1 cellular context compared by ENCODE assay signal in the genomic region with DNA sequence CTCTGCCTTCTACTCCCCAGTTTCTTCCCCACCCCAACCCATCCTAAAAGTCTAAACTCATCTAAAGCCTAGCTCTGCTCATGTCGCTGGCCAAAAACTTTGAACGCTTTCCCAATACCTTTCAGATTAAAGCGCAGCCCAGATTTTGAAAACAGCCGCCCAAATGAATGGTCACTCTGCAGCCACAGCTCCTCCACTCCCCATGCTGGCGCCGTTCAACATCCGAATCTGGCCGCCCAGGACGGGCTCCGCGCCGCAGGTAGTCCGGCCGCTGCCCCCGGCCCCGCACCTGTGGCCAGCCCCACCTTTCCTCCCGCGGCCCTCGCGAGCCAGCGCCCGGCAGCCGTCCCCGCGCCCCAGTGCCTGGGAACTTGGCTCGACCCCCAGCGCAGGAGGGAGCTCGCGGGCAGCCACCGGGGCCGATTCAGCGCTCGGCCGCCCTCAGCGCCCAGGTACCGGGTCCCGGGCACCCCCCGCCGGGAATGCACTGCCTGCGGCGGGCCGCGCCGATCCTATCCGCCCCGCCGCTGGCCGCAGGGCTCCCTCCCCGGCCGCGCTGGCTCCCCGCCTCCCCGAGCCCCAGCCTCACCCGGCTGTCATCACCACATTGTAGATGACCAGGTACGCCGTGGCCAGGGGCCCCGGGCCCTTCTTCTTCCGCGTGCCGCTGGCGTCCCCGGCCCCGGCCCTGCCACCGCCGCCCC.
TF ChIP-seq lines count a peak whose summit lies in the region.

No MANE protein-coding gene starts in this region.

TF ChIP-seq in K562, 482 proteins besides CTCF, POLR2A, EP300 and RAD21 (continued from another document):
- TF ChIP-seq CTBP1 (IDR thresholded peaks at IDR 0.05; ENCODE audit: borderline replicate concordance) (no peak), FOXA1 (IDR thresholded peaks at IDR 0.05; ENCODE audit: borderline replicate concordance) (no peak), MCM7 (IDR thresholded peaks at IDR 0.05) (no peak), ZNF778 (CRISPR knock-in tag; IDR thresholded peaks at IDR 0.05) (no peak), ZNF121 (CRISPR knock-in tag; conservative IDR thresholded peaks at IDR 0.05) (no peak), SMARCA5 (IDR thresholded peaks at IDR 0.05) (no peak), SRF (CRISPR knock-in tag; IDR thresholded peaks at IDR 0.05) (no peak), GMEB1 (CRISPR knock-in tag; IDR thresholded peaks at IDR 0.05) (no peak), SIN3A (IDR thresholded peaks at IDR 0.05; ENCODE audit: borderline replicate concordance in 2 of 2, control insufficient read depth in 1 of 2, low read depth in 2 of 2, low read length in 2 of 2) (0 out of 4 replicates have a peak, but pooled peaks of 1 of the 2 experiments have one; percentile 4), SNIP1 (IDR thresholded peaks at IDR 0.05; ENCODE audit: low read depth) (no peak)
TF ChIP-seq in K562: peak in this region for 13.
